ENCODE assay signal across 13 cellular contexts in the genomic region with DNA sequence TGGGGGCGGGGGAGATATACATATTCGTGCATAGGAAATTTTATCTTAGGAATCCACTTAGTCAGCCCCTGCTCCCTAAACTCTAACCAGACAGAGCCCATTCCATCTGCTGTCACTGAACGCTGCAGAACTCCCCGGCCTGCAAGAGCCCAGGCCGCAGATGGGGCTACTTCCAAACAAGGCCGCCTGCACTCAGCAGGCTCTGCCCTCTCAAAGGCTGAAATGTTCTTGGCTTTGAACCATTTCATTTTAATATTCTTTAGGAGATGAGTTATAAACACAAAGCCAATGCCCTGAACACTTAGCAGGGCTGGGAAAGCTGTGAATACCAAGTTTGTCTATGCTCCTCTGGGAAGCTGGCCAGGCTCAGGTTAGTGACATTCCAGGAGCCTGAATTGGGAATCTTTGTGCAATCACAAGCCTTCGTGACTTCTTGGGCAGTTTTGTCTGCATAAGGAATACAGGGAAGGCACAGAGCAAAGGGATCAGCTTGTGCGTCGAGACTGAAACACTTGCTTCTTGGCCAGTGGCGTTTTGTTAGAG.
DNase-seq lines count a peak whose midpoint lies in the region; ATAC-seq, FAIRE-seq and TF ChIP-seq lines count a peak whose summit lies in the region.
"Had no signal": no experiment of that assay in that cellular context is flagged by ENCODE, and none has a peak within 500 bp of the region (broad histone marks: within the 10 kb centered on the region; RNA-seq: fewer than 3 reads in every experiment).

No MANE protein-coding gene starts in this region.

- H3K27me3 ChIP-seq in esophagus muscularis mucosa (no peaks in the 10 kb centered on the region), tibial nerve (no peaks in the 10 kb centered on the region), A673 (replicated peaks; ENCODE audit: insufficient read depth, low read depth, low read length, poor library complexity) (no peaks in the 10 kb centered on the region), PC-3 (ENCODE audit: low read length) (no peaks in the 10 kb centered on the region)

- H3K9me2 ChIP-seq in PC-3 (replicated peaks; ENCODE audit: low read length) = no peaks in the 10 kb centered on the region

- peak overlapping the region; percentile 95 to 99 (median 98) for H3K27ac ChIP-seq in esophagus muscularis mucosa (replicated peaks in 1 of 4)
- H3K27ac ChIP-seq in tibial nerve = peak overlapping the region; percentile 77 to 94 (median 84)
- H3K27ac ChIP-seq in A673 (ENCODE audit: low read depth, low read length, poor library complexity, severe bottlenecking) = no peak overlapping the region
- no peak overlapping the region for H3K27ac ChIP-seq in PC-3 (ENCODE audit: low read length)

- BruUV-seq in A673 (replicated peaks; lab: Mats Ljungman, UMichigan) (no TSS peak), PC-3 (replicated peaks; lab: Mats Ljungman, UMichigan) (no TSS peak)

- no peaks in the 10 kb centered on the region for H3F3A ChIP-seq in PC-3 (ENCODE audit: low read length, unreplicated experiment)

- POLR2A ChIA-PET in A673 (lab: Charles Lee; ENCODE audit: low non-redundant PET) (no interaction called here), PC-3 (lab: Charles Lee; ENCODE audit: unreplicated experiment) (no interaction called here)

- H3K4me3 ChIP-seq in esophagus muscularis mucosa (no peak overlapping the region), tibial nerve (no peak overlapping the region), A673 (ENCODE audit: low read depth, low read length, poor library complexity, severe bottlenecking) (no peak overlapping the region), PC-3 (ENCODE audit: low read length) (no peak overlapping the region)

- no peaks in the 10 kb centered on the region for H4K20me1 ChIP-seq in PC-3 (ENCODE audit: low read length)

- whole genome bisulfite sequencing in esophagus muscularis mucosa = 43% methylated on average over 10 of the region's 10 CpGs
- 34 to 51% methylated on average over 10 of the region's 10 CpGs for WGBS in tibial nerve, 2 donors

- intact Hi-C loops in esophagus muscularis mucosa (cut with DNase I) (loop anchor here (2.0 to 5.0 kb wide), 3 partner anchors 43 to 68 kb away; no protein-coding TSS in a partner anchor), A673 (cut with micrococcal nuclease; ENCODE audit: unreplicated experiment) (no loop called here), PC-3 (cut with micrococcal nuclease) (no loop called here)

- H3K36me3 Mint-ChIP-seq in activated naive CD8-positive, alpha-beta T cell treated with anti-CD3 and anti-CD28 coated beads for 36 hours = no peaks in the 10 kb centered on the region
- H3K36me3 Mint-ChIP-seq: naive B cell had no signal

- H3K36me3 ChIP-seq in esophagus muscularis mucosa (peaks cover 0 to 41% (median 10%) of the 10 kb centered on the region in 4 donors), tibial nerve (peaks cover 0 to 46% (median 0%) of the 10 kb centered on the region in 3 donors), A673 (ENCODE audit: insufficient read depth, low read length, poor library complexity, severe bottlenecking) (no peaks in the 10 kb centered on the region), PC-3 (ENCODE audit: low read depth, low read length) (no peaks in the 10 kb centered on the region)

- no peaks in the 10 kb centered on the region for H3K4me1 Mint-ChIP-seq in activated naive CD8-positive, alpha-beta T cell treated with anti-CD3 and anti-CD28 coated beads for 36 hours

- no peak overlapping the region for H2AFZ ChIP-seq in PC-3 (ENCODE audit: low read length)

- H3K9me3 Mint-ChIP-seq in activated naive CD8-positive, alpha-beta T cell treated with anti-CD3 and anti-CD28 coated beads for 36 hours = no peaks in the 10 kb centered on the region
- H3K9me3 Mint-ChIP-seq: activated naive CD8-positive, alpha-beta T cell treated with anti-CD3 and anti-CD28 coated beads, Interleukin-2, amount 50 U/mL, for 24 hours; naive B cell had no signal

- no peak overlapping the region for H3K27ac Mint-ChIP-seq in activated naive CD8-positive, alpha-beta T cell treated with anti-CD3 and anti-CD28 coated beads for 36 hours
- H3K27ac Mint-ChIP-seq: activated naive CD8-positive, alpha-beta T cell treated with anti-CD3 and anti-CD28 coated beads, Interleukin-2, amount 50 U/mL, for 24 hours had no signal

- peak; percentile 94 for TF ChIP-seq EP300 in esophagus muscularis mucosa (IDR thresholded peaks at IDR 0.05)
- peak in 1 of 2 donors; percentile 55 for TF ChIP-seq EP300 in tibial nerve (IDR thresholded peaks at IDR 0.05)

- H3K9me3 ChIP-seq in esophagus muscularis mucosa = no peaks in the 10 kb centered on the region
- H3K9me3 ChIP-seq in tibial nerve = no peaks in the 10 kb centered on the region
- no peaks in the 10 kb centered on the region for H3K9me3 ChIP-seq in A673 (ENCODE audit: low read depth, low read length, poor library complexity, severe bottlenecking)
- H3K9me3 ChIP-seq in PC-3 (ENCODE audit: low read length) = no peaks in the 10 kb centered on the region

- in situ Hi-C loops in SK-MEL-5 (cut with HindIII; ENCODE audit: low pct_unique_long_range_greater_than_20kb, low sequenced_read_pairs) = no loop called here

- no peak overlapping the region for H3K4me2 ChIP-seq in PC-3 (ENCODE audit: low read length)

- H3K4me1 ChIP-seq in esophagus muscularis mucosa (peaks cover 59 to 97% (median 93%) of the 10 kb centered on the region in 4 donors), tibial nerve (peaks cover 0 to 44% (median 25%) of the 10 kb centered on the region in 4 donors), A673 (ENCODE audit: insufficient read depth, low read length, poor library complexity, severe bottlenecking) (no peaks in the 10 kb centered on the region), PC-3 (ENCODE audit: insufficient read depth, low read length) (no peaks in the 10 kb centered on the region)

- no peaks in the 10 kb centered on the region for H3K79me2 ChIP-seq in PC-3 (ENCODE audit: low read length)

- FAIRE-seq in HTR-8/SVneo (lab: Jason Lieb, UNC) = no peak
- FAIRE-seq: GM18507 had no signal

- no peak overlapping the region for H3K4me3 Mint-ChIP-seq in activated naive CD8-positive, alpha-beta T cell treated with anti-CD3 and anti-CD28 coated beads for 36 hours
- H3K4me3 Mint-ChIP-seq: activated naive CD8-positive, alpha-beta T cell treated with anti-CD3 and anti-CD28 coated beads, Interleukin-2, amount 50 U/mL, for 24 hours; naive B cell had no signal

- CTCF ChIA-PET in A673 (lab: Charles Lee) (no interaction called here), PC-3 (lab: Charles Lee) (no interaction called here)

- TF ChIP-seq POLR2A in esophagus muscularis mucosa (IDR thresholded peaks at IDR 0.05; ENCODE audit: low read depth) (no peak), tibial nerve (IDR thresholded peaks at IDR 0.05) (no peak)

- TF ChIP-seq CTCF in esophagus muscularis mucosa (IDR thresholded peaks at IDR 0.05) (no peak), tibial nerve (IDR thresholded peaks at IDR 0.05) (no peak), A673 (conservative IDR thresholded peaks at IDR 0.05; ENCODE audit: low read depth, low read length) (no peak), PC-3 (conservative IDR thresholded peaks at IDR 0.05; ENCODE audit: low read depth, low read length) (no peak)

- H3K9ac ChIP-seq in PC-3 (ENCODE audit: low read length) = no peak overlapping the region

- DNase-seq in SK-MEL-5 (ENCODE audit: low read depth, low spot score) = peak; percentile 82
- DNase-seq in esophagus muscularis mucosa (ENCODE audit: extremely low spot score) = peak; percentile 93
- peak; percentile 56 for DNase-seq in mucosa of gallbladder (ENCODE audit: low spot score)
- peak in 1 of 2 donors; percentile 46 for DNase-seq in tibial nerve (ENCODE audit: low spot score in 2 of 2)
- no peak for DNase-seq in activated naive CD8-positive, alpha-beta T cell treated with anti-CD3 and anti-CD28 coated beads for 36 hours
- DNase-seq in A673 (ENCODE audit: low spot score) = no peak
- no peak for DNase-seq in PC-3
- DNase-seq in HTR-8/SVneo (ENCODE audit: insufficient read length, low spot score) = no peak
- DNase-seq: activated naive CD8-positive, alpha-beta T cell treated with anti-CD3 and anti-CD28 coated beads, Interleukin-2, amount 50 U/mL, for 24 hours; naive B cell; stimulated activated CD4-positive, alpha-beta T cell treated with anti-CD3 and anti-CD28 coated beads, Interleukin-1b, Interleukin-23, amount 100 ng/mL, for 48 hours; SW 1271 had no signal

- no peak for ATAC-seq in PC-3
- ATAC-seq: activated naive CD8-positive, alpha-beta T cell treated with anti-CD3 and anti-CD28 coated beads, Interleukin-2, amount 50 U/mL, for 24 hours had no signal

- no peaks in the 10 kb centered on the region for H3K27me3 Mint-ChIP-seq in activated naive CD8-positive, alpha-beta T cell treated with anti-CD3 and anti-CD28 coated beads for 36 hours
- H3K27me3 Mint-ChIP-seq: activated naive CD8-positive, alpha-beta T cell treated with anti-CD3 and anti-CD28 coated beads, Interleukin-2, amount 50 U/mL, for 24 hours; naive B cell had no signal

Comparison
In these comparisons a context has a peak if more than half of its experiments do, and no peak if none do; other contexts are left out.
1. DNase-seq: peak in SK-MEL-5 (single experiment), esophagus muscularis mucosa (single experiment) and mucosa of gallbladder (single experiment); none in activated naive CD8-positive, alpha-beta T cell treated with anti-CD3 and anti-CD28 coated beads for 36 hours (single experiment), A673 (single experiment), PC-3 (single experiment) and HTR-8/SVneo (single experiment).
2. H3K27ac ChIP-seq: peak in esophagus muscularis mucosa (4 of 4) and tibial nerve (4 of 4); none in A673 (single experiment) and PC-3 (single experiment).